9 cellular contexts compared by ENCODE assay signal in the genomic region with DNA sequence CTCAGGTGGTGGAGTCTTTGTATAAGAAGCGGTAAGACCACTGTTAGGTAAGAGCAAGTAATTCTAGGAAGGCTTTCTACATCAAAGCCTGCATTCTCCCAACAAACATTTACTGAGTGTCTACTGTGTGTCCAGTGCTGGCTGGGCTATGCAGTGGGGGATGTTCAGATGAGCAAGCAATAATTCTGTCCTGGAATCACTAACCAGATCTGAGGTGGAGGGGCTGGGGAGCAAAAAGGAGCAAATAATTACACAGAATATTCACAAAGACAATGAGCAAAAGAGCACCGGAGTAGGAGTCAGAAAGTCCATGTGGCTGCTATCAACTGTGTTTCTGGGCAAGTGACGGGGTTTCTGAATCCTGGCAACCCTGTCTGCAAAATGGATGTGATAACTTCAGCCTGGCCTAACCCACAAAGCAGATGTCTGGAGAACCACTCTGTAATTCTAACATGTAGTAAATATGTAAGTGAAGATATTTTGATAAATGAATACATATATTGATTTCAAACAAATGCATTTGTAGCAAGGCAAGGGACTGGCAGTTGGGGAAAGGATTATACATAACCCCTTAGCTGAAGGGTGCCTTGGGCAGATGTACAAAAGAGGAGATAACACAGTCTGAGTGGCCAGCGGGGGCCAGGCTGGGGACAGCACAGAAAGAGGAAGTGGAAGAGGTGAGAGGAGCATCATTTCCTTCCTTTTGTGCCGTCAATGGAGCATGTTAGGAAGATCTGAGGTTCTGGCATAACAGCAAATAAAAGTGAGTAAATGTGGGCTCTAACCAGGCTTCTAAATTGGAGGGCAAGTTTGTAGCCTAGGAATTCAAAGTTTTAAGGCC. TPM values are rescaled to one million over a fixed set of nuclear protein-coding genes. Genes with fewer than 3 reads are reported as not detected.
A peak's percentile ranks its signal among the peaks of the same experiment; 100 is the strongest.
DNase-seq lines count a peak whose midpoint lies in the region; ATAC-seq and TF ChIP-seq lines count a peak whose summit lies in the region.
"Had no signal": no experiment of that assay in that cellular context is flagged by ENCODE, and none has a peak within 500 bp of the region (broad histone marks: within the 10 kb centered on the region; RNA-seq: fewer than 3 reads in every experiment).

No MANE protein-coding gene starts in this region.

- no peaks in the 10 kb centered on the region for H3K9me3 ChIP-seq in testis
- H3K9me3 ChIP-seq: SJSA1 had no signal

- intact Hi-C loops in testis (cut with DNase I; ENCODE audit: low total_unique reads), result no loop called here

- peak overlapping the region; percentile 82 for H3K27ac Mint-ChIP-seq in activated naive CD8-positive, alpha-beta T cell treated with anti-CD3 and anti-CD28 coated beads for 36 hours
- H3K27ac Mint-ChIP-seq in natural killer cell treated with Interleukin-12 subunit alpha and Interleukin-12 subunit beta and Interleukin-15 and Interleukin-18, amount 100 ng/mL, for 72 hours, result peak overlapping the region; percentile 69 to 92

- H3K9me3 Mint-ChIP-seq in activated naive CD8-positive, alpha-beta T cell treated with anti-CD3 and anti-CD28 coated beads for 36 hours, result no peaks in the 10 kb centered on the region
- H3K9me3 Mint-ChIP-seq in natural killer cell treated with Interleukin-12 subunit alpha and Interleukin-12 subunit beta and Interleukin-15 and Interleukin-18, amount 100 ng/mL, for 72 hours, result peaks cover 2% of the 10 kb centered on the region

- peaks cover 3% of the 10 kb centered on the region for H3K36me3 Mint-ChIP-seq in activated naive CD8-positive, alpha-beta T cell treated with anti-CD3 and anti-CD28 coated beads for 36 hours
- no peaks in the 10 kb centered on the region for H3K36me3 Mint-ChIP-seq in natural killer cell treated with Interleukin-12 subunit alpha and Interleukin-12 subunit beta and Interleukin-15 and Interleukin-18, amount 100 ng/mL, for 72 hours

- peaks cover 35% of the 10 kb centered on the region for H3K4me1 ChIP-seq in testis
- H3K4me1 ChIP-seq: SJSA1 had no signal

- TF ChIP-seq CTCF in GM12865 (IDR thresholded peaks at IDR 0.05; ENCODE audit: insufficient read depth, low read depth, low read length, missing control alignments) (no peak), testis (IDR thresholded peaks at IDR 0.05) (no peak)

- H3K4me3 ChIP-seq in GM12865 (ENCODE audit: low read depth, low read length) (no peak overlapping the region), testis (no peak overlapping the region)
- H3K4me3 ChIP-seq: SJSA1 had no signal

- H3K36me3 ChIP-seq in testis (ENCODE audit: low read depth, missing control alignments), result no peaks in the 10 kb centered on the region
- H3K36me3 ChIP-seq: SJSA1 had no signal

- no peaks in the 10 kb centered on the region for H3K27me3 ChIP-seq in testis
- H3K27me3 ChIP-seq: SJSA1 had no signal

- no peak for TF ChIP-seq POLR2A in testis (IDR thresholded peaks at IDR 0.05)

- H3K4me3 Mint-ChIP-seq in activated naive CD8-positive, alpha-beta T cell treated with anti-CD3 and anti-CD28 coated beads for 36 hours, result peak overlapping the region; percentile 71
- H3K4me3 Mint-ChIP-seq in natural killer cell treated with Interleukin-12 subunit alpha and Interleukin-12 subunit beta and Interleukin-15 and Interleukin-18, amount 100 ng/mL, for 72 hours, result peak overlapping the region; percentile 78

- peak overlapping the region in 1 of 2 donors; percentile 57 for H3K27ac ChIP-seq in testis
- H3K27ac ChIP-seq: SJSA1 had no signal

- WGBS in testis, 2 donors, result 46 to 49% methylated on average over 5 of the region's 5 CpGs

- no peaks in the 10 kb centered on the region for H3K27me3 Mint-ChIP-seq in activated naive CD8-positive, alpha-beta T cell treated with anti-CD3 and anti-CD28 coated beads for 36 hours
- no peaks in the 10 kb centered on the region for H3K27me3 Mint-ChIP-seq in natural killer cell treated with Interleukin-12 subunit alpha and Interleukin-12 subunit beta and Interleukin-15 and Interleukin-18, amount 100 ng/mL, for 72 hours

- ATAC-seq in HG03280 (IDR thresholded peaks at IDR 0.05; ENCODE audit: unreplicated experiment) (peak; percentile 51), HG02852 (IDR thresholded peaks at IDR 0.05; ENCODE audit: unreplicated experiment) (no peak), GM21360 (IDR thresholded peaks at IDR 0.05; ENCODE audit: unreplicated experiment) (no peak)
- peak; percentile 82 to 85 for ATAC-seq in natural killer cell treated with Interleukin-12 subunit alpha and Interleukin-12 subunit beta and Interleukin-15 and Interleukin-18, amount 100 ng/mL, for 72 hours

- peaks cover 19% of the 10 kb centered on the region for H3K4me1 Mint-ChIP-seq in activated naive CD8-positive, alpha-beta T cell treated with anti-CD3 and anti-CD28 coated beads for 36 hours
- peaks cover 15 to 29% of the 10 kb centered on the region in 2 donors for H3K4me1 Mint-ChIP-seq in natural killer cell treated with Interleukin-12 subunit alpha and Interleukin-12 subunit beta and Interleukin-15 and Interleukin-18, amount 100 ng/mL, for 72 hours (ENCODE audit: low read depth in 2 of 2)

- DNase-seq in GM12865 (ENCODE audit: low read depth) (peak; percentile 41), testis (no peak), NCI-H187 (lab: John Stamatoyannopoulos, UW) (no peak)
- DNase-seq in activated naive CD8-positive, alpha-beta T cell treated with anti-CD3 and anti-CD28 coated beads for 36 hours, result peak; percentile 7
- peak; percentile 65 for DNase-seq in natural killer cell treated with Interleukin-12 subunit alpha and Interleukin-12 subunit beta and Interleukin-15 and Interleukin-18, amount 100 ng/mL, for 72 hours (ENCODE audit: low spot score)

RNA-seq across cellular contexts. Expression of a gene that starts 28.8 kb away (rescaled TPM):
- not detected for total RNA-seq in activated naive CD8-positive, alpha-beta T cell treated with anti-CD3 and anti-CD28 coated beads for 36 hours
- under 1 TPM in 1 of 2 donors, not detected in 1; 0.14 TPM for total RNA-seq in natural killer cell treated with Interleukin-12 subunit alpha and Interleukin-12 subunit beta and Interleukin-15 and Interleukin-18, amount 100 ng/mL, for 72 hours
- not detected for total RNA-seq in testis
- not detected for polyA plus RNA-seq in testis (ENCODE audit: insufficient read depth, low read depth, low replicate concordance)
- total RNA-seq: SJSA1 had no signal

RNA-seq across cellular contexts. Expression of a gene that starts 37.7 kb away (rescaled TPM):
- total RNA-seq in activated naive CD8-positive, alpha-beta T cell treated with anti-CD3 and anti-CD28 coated beads for 36 hours, result 1 to 10 TPM; 2.8 to 2.9 TPM
- total RNA-seq in natural killer cell treated with Interleukin-12 subunit alpha and Interleukin-12 subunit beta and Interleukin-15 and Interleukin-18, amount 100 ng/mL, for 72 hours, result 10 to 100 TPM in 1 of 2 donors, 1 to 10 TPM in 1; 2.3 to 11.5 TPM
- 1 to 10 TPM; 3.4 to 7.8 TPM for total RNA-seq in testis
- 2.7 TPM for polyA plus RNA-seq in testis (ENCODE audit: insufficient read depth, low read depth, low replicate concordance)
- total RNA-seq: SJSA1 had no signal

RNA-seq across cellular contexts. Expression of a gene that starts 42.6 kb away (rescaled TPM):
- 10 to 100 TPM; 83.1 to 85.3 TPM for total RNA-seq in activated naive CD8-positive, alpha-beta T cell treated with anti-CD3 and anti-CD28 coated beads for 36 hours
- 10 to 100 TPM; 60.0 to 78.4 TPM for total RNA-seq in natural killer cell treated with Interleukin-12 subunit alpha and Interleukin-12 subunit beta and Interleukin-15 and Interleukin-18, amount 100 ng/mL, for 72 hours
- 100 to 1,000 TPM in 1 of 2 donors, 10 to 100 TPM in 1; 95.6 to 110 TPM for total RNA-seq in testis
- polyA plus RNA-seq in testis (ENCODE audit: insufficient read depth, low read depth, low replicate concordance), result 133 TPM

RNA-seq across cellular contexts. Expression of a gene that starts 59.0 kb away (rescaled TPM):
- total RNA-seq in activated naive CD8-positive, alpha-beta T cell treated with anti-CD3 and anti-CD28 coated beads for 36 hours, result 1 to 10 TPM; 4.9 to 5.3 TPM
- total RNA-seq in natural killer cell treated with Interleukin-12 subunit alpha and Interleukin-12 subunit beta and Interleukin-15 and Interleukin-18, amount 100 ng/mL, for 72 hours, result under 1 TPM; 0.36 to 0.42 TPM
- total RNA-seq in testis, result 10 to 100 TPM; 19.2 to 23.5 TPM
- 11.2 TPM for polyA plus RNA-seq in testis (ENCODE audit: insufficient read depth, low read depth, low replicate concordance)
- total RNA-seq: SJSA1 had no signal

Comparison
In these comparisons a context has a peak if more than half of its experiments do, and no peak if none do; other contexts are left out.
1. DNase-seq: peak in GM12865 (single experiment), activated naive CD8-positive, alpha-beta T cell treated with anti-CD3 and anti-CD28 coated beads for 36 hours (single experiment) and natural killer cell treated with Interleukin-12 subunit alpha and Interleukin-12 subunit beta and Interleukin-15 and Interleukin-18, amount 100 ng/mL, for 72 hours (single experiment); none in testis (single experiment) and NCI-H187 (0 of 2).
2. ATAC-seq: peak in HG03280 (single experiment) and natural killer cell treated with Interleukin-12 subunit alpha and Interleukin-12 subunit beta and Interleukin-15 and Interleukin-18, amount 100 ng/mL, for 72 hours (2 of 2); none in HG02852 (single experiment) and GM21360 (single experiment).